ENCODE assay signal across 20 cellular contexts in genomic region chr7:34757570-34758110, GRCh38.
DNase-seq lines count a peak whose midpoint lies in the region; ATAC-seq, FAIRE-seq and TF ChIP-seq lines count a peak whose summit lies in the region.
"Had no signal": no experiment of that assay in that cellular context is flagged by ENCODE, and none has a peak within 500 bp of the region (broad histone marks: within the 10 kb centered on the region; RNA-seq: fewer than 3 reads in every experiment).

No MANE protein-coding gene starts in this region.

- no peak overlapping the region for H4K8ac ChIP-seq in neuronal stem cell (ENCODE audit: low read depth, low read length)

- FAIRE-seq in GM12878 (lab: Jason Lieb, UNC) = no peak

- no peak overlapping the region for H3K9ac ChIP-seq in GM12878 (ENCODE audit: control insufficient read depth, insufficient read depth, low read length)
- H3K9ac ChIP-seq in neuronal stem cell (ENCODE audit: low read depth, low read length, poor library complexity) = no peak overlapping the region
- no peak overlapping the region for H3K9ac ChIP-seq in mammary epithelial cell (ENCODE audit: insufficient read depth, low read length)
- H3K9ac ChIP-seq: BLaER1 treated with 17β-estradiol and CSF1 and Interleukin-3, amounts not matched to agents 10 nM and 100 nM had no signal

- no peak overlapping the region for H3K14ac ChIP-seq in neuronal stem cell (ENCODE audit: low read length)

- H3K27me3 ChIP-seq in GM12878 (replicated peaks in 1 of 2; ENCODE audit: control insufficient read depth in 2 of 2, insufficient read depth in 2 of 2, low read length in 1 of 2) (no peaks in the 10 kb centered on the region), neuronal stem cell (ENCODE audit: control insufficient read depth in 3 of 3, insufficient read depth in 3 of 3, low read depth in 1 of 3, low read length in 3 of 3) (no peaks in the 10 kb centered on the region), mammary epithelial cell (ENCODE audit: insufficient read depth, low read length) (no peaks in the 10 kb centered on the region)
- H3K27me3 ChIP-seq: BLaER1 treated with 17β-estradiol and CSF1 and Interleukin-3, amounts not matched to agents 10 nM and 100 nM; MG63 had no signal

- TF ChIP-seq RAD21 in GM12878 (IDR thresholded peaks at IDR 0.05; ENCODE audit: insufficient read depth, low read depth, low read length) = no peak

- H3K9me3 ChIP-seq in GM12878 (replicated peaks; ENCODE audit: control insufficient read depth, insufficient read depth, low read length) (no peaks in the 10 kb centered on the region), neuronal stem cell (replicated peaks in 1 of 2; ENCODE audit: control insufficient read depth in 2 of 2, insufficient read depth in 1 of 2, low read depth in 1 of 2, low read length in 2 of 2) (no peaks in the 10 kb centered on the region), mammary epithelial cell (replicated peaks; ENCODE audit: insufficient read depth, low read length) (no peaks in the 10 kb centered on the region)
- H3K9me3 ChIP-seq: BLaER1 treated with 17β-estradiol and CSF1 and Interleukin-3, amounts not matched to agents 10 nM and 100 nM; MG63 had no signal

- no peak for DNase-seq in GM12878 (ENCODE audit: low read depth, low spot score)
- no peak for DNase-seq in neuronal stem cell (ENCODE audit: low spot score)
- DNase-seq in mammary epithelial cell = no peak
- no peak for DNase-seq in HFFc6
- DNase-seq: CD8-positive, alpha-beta T cell; DMS79; GOT3; IMR-90; Kasumi-1; MG63; NCI-H1048; SHP77; T-cell had no signal

- H2AFZ ChIP-seq in GM12878 (ENCODE audit: control insufficient read depth, low read depth, low read length) = no peak overlapping the region
- H2AFZ ChIP-seq in neuronal stem cell (ENCODE audit: low read length) = no peak overlapping the region
- no peak overlapping the region for H2AFZ ChIP-seq in mammary epithelial cell (ENCODE audit: low read depth, low read length)

- H3K79me2 ChIP-seq in GM12878 (ENCODE audit: control insufficient read depth, insufficient read depth, low read length) (no peaks in the 10 kb centered on the region), mammary epithelial cell (ENCODE audit: insufficient read depth, low read length) (no peaks in the 10 kb centered on the region)

- CTCF ChIA-PET in GM12878 (lab: Yijun Ruan, JAX) (interaction anchor here (0.8 to 5.1 kb wide), 18 partner anchors 10 to 762 kb away, joined by 3 to 92 read pairs (median 5); no protein-coding TSS in a partner anchor), mammary epithelial cell (lab: Charles Lee; ENCODE audit: low non-redundant PET) (interaction anchor here (0.5 to 0.7 kb wide), 2 partner anchors 10 to 109 kb away, joined by 3 to 4 read pairs; no protein-coding TSS in a partner anchor)

- POLR2A ChIA-PET in GM12878 (lab: Charles Lee) = interaction anchor here (0.9 to 4.8 kb wide), 11 partner anchors 8 to 967 kb away, joined by 3 to 38 read pairs (median 6); no protein-coding TSS in a partner anchor

- no peak overlapping the region for H3K4ac ChIP-seq in neuronal stem cell (ENCODE audit: low read length)

- ATAC-seq in GM18907 (IDR thresholded peaks at IDR 0.05; ENCODE audit: unreplicated experiment) (peak; percentile 7), GM19397 (IDR thresholded peaks at IDR 0.05; ENCODE audit: unreplicated experiment) (peak; percentile 3), GM12878 (peak; percentile 17), GM18873 (IDR thresholded peaks at IDR 0.05; ENCODE audit: low FRiP score, unreplicated experiment) (no peak)
- ATAC-seq: CD8-positive, alpha-beta T cell; HCT116; SK-N-SH treated with all-trans-retinoic acid at 6 μM for 48 hours; T-cell had no signal

- H2BK12ac ChIP-seq in neuronal stem cell (ENCODE audit: low read length) = no peak overlapping the region

- in situ Hi-C loops in GM12878 (cut with MboI) (no loop called here), mammary epithelial cell (cut with MboI; ENCODE audit: low sequenced_read_pairs in 2 of 2) (no loop called here)

- H3K27me3 Mint-ChIP-seq in HFFc6 (ENCODE audit: insufficient read depth) = 0 out of 2 replicates have a peak, but pooled peaks cover 1% of the 10 kb centered on the region

- H3K36me3 Mint-ChIP-seq in HFFc6 (ENCODE audit: low read depth) = no peaks in the 10 kb centered on the region
- H3K36me3 Mint-ChIP-seq: CD8-positive, alpha-beta T cell; T-cell had no signal

- no peak overlapping the region for H2AK5ac ChIP-seq in neuronal stem cell (ENCODE audit: low read depth, low read length)

- no peaks in the 10 kb centered on the region for H3K9me3 Mint-ChIP-seq in HFFc6
- H3K9me3 Mint-ChIP-seq: CD8-positive, alpha-beta T cell; T-cell had no signal

- RAD21 ChIA-PET in GM12878 (lab: Charles Lee; ENCODE audit: unreplicated experiment) = interaction anchor here (0.6 to 16.3 kb wide), 24 partner anchors 10 to 970 kb away, joined by 3 to 362 read pairs (median 4); no protein-coding TSS in a partner anchor

- intact Hi-C loops in GM12878 (cut with micrococcal nuclease; ENCODE audit: unreplicated experiment) = loop anchor here (2.0 to 10.0 kb wide), 4 partner anchors 65 to 967 kb away; no protein-coding TSS in a partner anchor
- intact Hi-C loops in mammary epithelial cell (cut with micrococcal nuclease) = loop anchor here (5.0 kb wide), 1 partner anchor 170 kb away; no protein-coding TSS in a partner anchor

- TF ChIP-seq CTCF in GM12878 (IDR thresholded peaks at IDR 0.05 in 2 of 3, conservative IDR thresholded peaks at IDR 0.05 in 1 of 3; ENCODE audit: control insufficient read depth in 2 of 3, extremely low read depth in 1 of 3, insufficient read depth in 1 of 3, low read depth in 3 of 3, low read length in 3 of 3) (no peak), mammary epithelial cell (conservative IDR thresholded peaks at IDR 0.05 in 1 of 2, IDR thresholded peaks at IDR 0.05 in 1 of 2; ENCODE audit: extremely low read depth in 1 of 2, insufficient read depth in 1 of 2, low read depth in 1 of 2, low read length in 2 of 2) (no peak), HFFc6 (IDR thresholded peaks at IDR 0.05) (no peak)

- no peak overlapping the region for H4K91ac ChIP-seq in neuronal stem cell (ENCODE audit: low read depth, low read length, poor library complexity)

- H3K36me3 ChIP-seq in GM12878 (ENCODE audit: control insufficient read depth in 2 of 2, insufficient read depth in 2 of 2, low read length in 1 of 2) = no peaks in the 10 kb centered on the region
- H3K36me3 ChIP-seq in neuronal stem cell (replicated peaks in 1 of 2; ENCODE audit: control insufficient read depth in 2 of 2, insufficient read depth in 2 of 2, low read length in 2 of 2) = no peaks in the 10 kb centered on the region
- H3K36me3 ChIP-seq in mammary epithelial cell (ENCODE audit: insufficient read depth, low read length) = no peaks in the 10 kb centered on the region
- H3K36me3 ChIP-seq: BLaER1 treated with 17β-estradiol and CSF1 and Interleukin-3, amounts not matched to agents 10 nM and 100 nM; MG63 had no signal

- H2BK15ac ChIP-seq in neuronal stem cell (ENCODE audit: low read length) = peak overlapping the region; percentile 63

- H3K79me1 ChIP-seq in neuronal stem cell (ENCODE audit: low read depth, low read length) = no peaks in the 10 kb centered on the region

- no peak overlapping the region for H3K27ac Mint-ChIP-seq in HFFc6
- H3K27ac Mint-ChIP-seq: CD8-positive, alpha-beta T cell; T-cell had no signal

- no peaks in the 10 kb centered on the region for H3K4me1 ChIP-seq in GM12878 (ENCODE audit: control insufficient read depth, insufficient read depth, low read length)
- H3K4me1 ChIP-seq in neuronal stem cell (ENCODE audit: control insufficient read depth in 2 of 2, insufficient read depth in 1 of 2, low read depth in 1 of 2, low read length in 2 of 2) = no peaks in the 10 kb centered on the region
- H3K4me1 ChIP-seq in mammary epithelial cell (ENCODE audit: insufficient read depth, low read length) = no peaks in the 10 kb centered on the region
- H3K4me1 ChIP-seq: BLaER1 treated with 17β-estradiol and CSF1 and Interleukin-3, amounts not matched to agents 10 nM and 100 nM had no signal

- no peak overlapping the region for H2BK120ac ChIP-seq in neuronal stem cell (ENCODE audit: low read depth, low read length)

- no peak overlapping the region for H3K4me3 Mint-ChIP-seq in HFFc6
- H3K4me3 Mint-ChIP-seq: CD8-positive, alpha-beta T cell; T-cell had no signal

- SMC1A ChIA-PET in GM12878 (lab: Charles Lee; ENCODE audit: uncharacterized antibody, unreplicated experiment) = interaction anchor here (0.8 to 5.1 kb wide), 26 partner anchors 10 to 277 kb away, joined by 3 to 107 read pairs (median 5); no protein-coding TSS in a partner anchor

- dilution Hi-C loops in mammary epithelial cell (cut with HindIII; ENCODE audit: low sequenced_read_pairs) = no loop called here

- H3K4me2 ChIP-seq in GM12878 (ENCODE audit: control insufficient read depth, insufficient read depth) (no peak overlapping the region), neuronal stem cell (ENCODE audit: insufficient read depth, low read length, poor library complexity, severe bottlenecking) (no peak overlapping the region), mammary epithelial cell (ENCODE audit: insufficient read depth, low read depth, low read length) (no peak overlapping the region)
- H3K4me2 ChIP-seq: BLaER1 treated with 17β-estradiol and CSF1 and Interleukin-3, amounts not matched to agents 10 nM and 100 nM had no signal

- no peaks in the 10 kb centered on the region for H4K20me1 ChIP-seq in GM12878 (ENCODE audit: control insufficient read depth, insufficient read depth)
- H4K20me1 ChIP-seq in mammary epithelial cell (ENCODE audit: insufficient read depth, low read length) = no peaks in the 10 kb centered on the region
- H4K20me1 ChIP-seq: BLaER1 treated with 17β-estradiol and CSF1 and Interleukin-3, amounts not matched to agents 10 nM and 100 nM had no signal

- no peaks in the 10 kb centered on the region for H3K4me1 Mint-ChIP-seq in HFFc6 (ENCODE audit: low read depth)
- H3K4me1 Mint-ChIP-seq: T-cell had no signal

- 52% methylated on average over 5 of the region's 5 CpGs for WGBS in GM12878 (ENCODE audit: insufficient coverage, insufficient replicate concordance, low lambda C conversion rate, missing lambda C conversion rate)
- no CpG with 5 or more reads among the region's 5 CpGs for WGBS in neuronal stem cell (ENCODE audit: extremely low coverage in 2 of 2, insufficient read length in 2 of 2, insufficient replicate concordance in 1 of 2), 2 donors
- 82% methylated on average over 4 of the region's 5 CpGs for WGBS in mammary epithelial cell (ENCODE audit: low coverage, missing lambda C conversion rate)

- H3K4me3 ChIP-seq in GM12878 (no peak overlapping the region), neuronal stem cell (ENCODE audit: low read length in 2 of 2) (no peak overlapping the region), mammary epithelial cell (replicated peaks in 1 of 3; ENCODE audit: insufficient read depth in 1 of 3, low read depth in 2 of 3, low read length in 3 of 3) (no peak overlapping the region)
- H3K4me3 ChIP-seq: BLaER1 treated with 17β-estradiol and CSF1 and Interleukin-3, amounts not matched to agents 10 nM and 100 nM; MG63 had no signal

- H3K18ac ChIP-seq in neuronal stem cell (ENCODE audit: low read length) = no peak overlapping the region

- H3K27ac ChIP-seq in GM12878 (ENCODE audit: control insufficient read depth, insufficient read depth) (no peak overlapping the region), neuronal stem cell (replicated peaks; ENCODE audit: low read length) (no peak overlapping the region), mammary epithelial cell (ENCODE audit: insufficient read depth, low read depth, low read length) (no peak overlapping the region)
- H3K27ac ChIP-seq: BLaER1 treated with 17β-estradiol and CSF1 and Interleukin-3, amounts not matched to agents 10 nM and 100 nM; HL-60 had no signal

- H2BK5ac ChIP-seq in neuronal stem cell (ENCODE audit: low read length) = no peak overlapping the region

- TF ChIP-seq POLR2A in GM12878 (IDR thresholded peaks at IDR 0.05; ENCODE audit: low read depth, low read length) = no peak

- H3K23ac ChIP-seq in neuronal stem cell (ENCODE audit: low read depth, low read length, poor library complexity) = no peak overlapping the region

- no peak for TF ChIP-seq EP300 in GM12878 (IDR thresholded peaks at IDR 0.05; ENCODE audit: borderline replicate concordance in 1 of 2, control insufficient read depth in 1 of 2, low read depth in 2 of 2, low read length in 2 of 2)

- BruUV-seq in GM12878 (replicated peaks; lab: Mats Ljungman, UMichigan) (TSS peak; percentile 84), mammary epithelial cell (replicated peaks; lab: Mats Ljungman, UMichigan) (no TSS peak)
